Comparison of ENCODE assay signal across 20 cellular contexts in genomic region chr11:85732968-85733367, GRCh38. TPM values are rescaled to one million over a fixed set of nuclear protein-coding genes. Genes with fewer than 3 reads are reported as not detected.
DNase-seq lines count a peak whose midpoint lies in the region; ATAC-seq and TF ChIP-seq lines count a peak whose summit lies in the region.
"Had no signal": no experiment of that assay in that cellular context is flagged by ENCODE, and none has a peak within 500 bp of the region (broad histone marks: within the 10 kb centered on the region; RNA-seq: fewer than 3 reads in every experiment).

No MANE protein-coding gene starts in this region.

- peaks cover 2% of the 10 kb centered on the region; the same call in 1 of the 2 replicates for H3K36me3 Mint-ChIP-seq in WTC11

- no peak for DNase-seq in WTC11 (ENCODE audit: low spot score)
- DNase-seq in NCI-H345 (lab: John Stamatoyannopoulos, UW): no peak
- no peak for DNase-seq in HuH-7 (ENCODE audit: low spot score)
- DNase-seq in AG08395 (ENCODE audit: low spot score): no peak
- DNase-seq: Calu3; CD4-positive, alpha-beta T cell; DMS79; H7; NCI-H1092 treated with DMSO at 0.1 percent for 48 hours; NCI-H1694; NCI-H446; NCI-H774; T-helper 2 cell had no signal

- H3K27me3 Mint-ChIP-seq in WTC11 (ENCODE audit: low read depth): no peaks in the 10 kb centered on the region
- H3K27me3 Mint-ChIP-seq: CD4-positive, alpha-beta T cell had no signal

- peaks cover 8% of the 10 kb centered on the region for H3K4me1 Mint-ChIP-seq in WTC11
- H3K4me1 Mint-ChIP-seq: B cell had no signal

- no peak for TF ChIP-seq CTCF in WTC11 (IDR thresholded peaks at IDR 0.05)

- ATAC-seq in GM18870 (IDR thresholded peaks at IDR 0.05; ENCODE audit: unreplicated experiment): peak; percentile 77
- ATAC-seq in GM21381 (IDR thresholded peaks at IDR 0.05; ENCODE audit: unreplicated experiment): peak; percentile 58
- ATAC-seq in HG02943 (IDR thresholded peaks at IDR 0.05; ENCODE audit: low read depth, unreplicated experiment): peak; percentile 74
- peak; percentile 92 for ATAC-seq in HG03354 (IDR thresholded peaks at IDR 0.05; ENCODE audit: poor library complexity, severe bottlenecking, unreplicated experiment)
- ATAC-seq in WTC11: no peak
- ATAC-seq: GM12878 had no signal

- H3K27ac Mint-ChIP-seq in WTC11: no peak overlapping the region
- H3K27ac Mint-ChIP-seq: B cell; CD4-positive, alpha-beta T cell had no signal

- POLR2A ChIA-PET in WTC11 (lab: Charles Lee): no interaction called here

- peaks cover 17% of the 10 kb centered on the region for H3K9me3 Mint-ChIP-seq in WTC11
- H3K9me3 Mint-ChIP-seq: CD4-positive, alpha-beta T cell had no signal

- CTCF ChIA-PET in WTC11 (lab: Charles Lee): interaction anchor here (0.6 kb wide), 1 partner anchor 65 kb away, joined by 3 read pairs; no protein-coding TSS in a partner anchor

- no peak overlapping the region for H3K4me3 Mint-ChIP-seq in WTC11
- H3K4me3 Mint-ChIP-seq: B cell; CD4-positive, alpha-beta T cell had no signal

TF ChIP-seq in WTC11, 78 proteins besides CTCF, POLR2A, EP300 and RAD21:
- TF ChIP-seq ERG (CRISPR knock-in tag; IDR thresholded peaks at IDR 0.05): no peak
- TF ChIP-seq SOX15 (CRISPR knock-in tag; IDR thresholded peaks at IDR 0.05): no peak
- no peak for TF ChIP-seq JUN (CRISPR knock-in tag; IDR thresholded peaks at IDR 0.05)
- no peak for TF ChIP-seq ZNF512 (CRISPR knock-in tag; IDR thresholded peaks at IDR 0.05; ENCODE audit: borderline replicate concordance)
- TF ChIP-seq ZBTB43 (CRISPR knock-in tag; IDR thresholded peaks at IDR 0.05): no peak
- no peak for TF ChIP-seq TP53 (CRISPR knock-in tag; IDR thresholded peaks at IDR 0.05)
- TF ChIP-seq PRRX2 (CRISPR knock-in tag; IDR thresholded peaks at IDR 0.05): no peak
- no peak for TF ChIP-seq USF2 (CRISPR knock-in tag; IDR thresholded peaks at IDR 0.05)
- TF ChIP-seq MYBL2 (CRISPR knock-in tag; IDR thresholded peaks at IDR 0.05): no peak
- no peak for TF ChIP-seq IRF1 (CRISPR knock-in tag; IDR thresholded peaks at IDR 0.05)
- TF ChIP-seq NFE2L1 (CRISPR knock-in tag; IDR thresholded peaks at IDR 0.05): no peak
- no peak for TF ChIP-seq ZNF219 (CRISPR knock-in tag; IDR thresholded peaks at IDR 0.05; ENCODE audit: borderline replicate concordance)
- no peak for TF ChIP-seq HMGA2 (CRISPR knock-in tag; IDR thresholded peaks at IDR 0.05)
- TF ChIP-seq ZNF425 (CRISPR knock-in tag; conservative IDR thresholded peaks at IDR 0.05): no peak
- no peak for TF ChIP-seq ESRRA (CRISPR knock-in tag; IDR thresholded peaks at IDR 0.05; ENCODE audit: borderline replicate concordance)
- no peak for TF ChIP-seq CREB1 (CRISPR knock-in tag; IDR thresholded peaks at IDR 0.05)
- TF ChIP-seq ZBTB21 (CRISPR knock-in tag; IDR thresholded peaks at IDR 0.05; ENCODE audit: borderline replicate concordance): no peak
- no peak for TF ChIP-seq JAZF1 (CRISPR knock-in tag; IDR thresholded peaks at IDR 0.05)
- no peak for TF ChIP-seq FOXP1 (CRISPR knock-in tag; IDR thresholded peaks at IDR 0.05; ENCODE audit: borderline replicate concordance)
- no peak for TF ChIP-seq AR (CRISPR knock-in tag; IDR thresholded peaks at IDR 0.05)

RNA-seq across cellular contexts. Expression of gene CCDC89, which starts 47.0 kb away (rescaled TPM):
- total RNA-seq in WTC11 (2021): not detected in 3 replicates
- total RNA-seq: B cell; CD4-positive, alpha-beta T cell; GM12878; H7; MCF 10A had no signal
